ENCODE assay signal across 17 cellular contexts in the genomic region with DNA sequence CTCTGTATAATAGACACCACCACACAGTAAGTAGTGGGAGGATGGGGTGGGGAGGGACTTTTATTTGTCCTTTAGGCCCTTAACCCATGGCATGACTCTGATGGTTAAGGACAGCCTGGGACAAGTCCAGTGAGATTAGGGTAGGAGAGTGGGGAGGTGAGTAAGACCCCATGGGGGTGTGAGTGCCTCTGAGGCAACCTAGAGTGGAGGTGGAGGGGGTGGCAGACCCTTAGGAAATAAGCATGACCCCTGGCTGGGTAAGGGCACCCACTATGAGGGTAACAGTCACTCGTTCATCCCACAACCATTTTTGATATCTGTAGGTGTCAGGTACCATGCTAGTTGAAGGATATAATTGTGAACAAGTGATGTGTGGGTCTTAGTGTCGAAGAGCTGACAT. TPM values are rescaled to one million over a fixed set of nuclear protein-coding genes. Genes with fewer than 3 reads are reported as not detected.
DNase-seq lines count a peak whose midpoint lies in the region; ATAC-seq and TF ChIP-seq lines count a peak whose summit lies in the region.
"Had no signal": no experiment of that assay in that cellular context is flagged by ENCODE, and none has a peak within 500 bp of the region (broad histone marks: within the 10 kb centered on the region; RNA-seq: fewer than 3 reads in every experiment).

No MANE protein-coding gene starts in this region.

- peak overlapping the region; percentile 24 for H3K27ac Mint-ChIP-seq in T-helper 1 cell treated with Interleukin-12 subunit alpha and Interleukin-12 subunit beta and Interleukin-4 antibody, amounts not matched to agents 30 μg/mL and 1 μg/mL, for 36 hours
- H3K27ac Mint-ChIP-seq in dendritic cell treated with granulocyte-macrophage colony-stimulating factor and Interleukin-4, amounts not matched to agents 40 ng/mL and 50 ng/mL, for 4 days: peak overlapping the region; percentile 26

- H3K4me3 Mint-ChIP-seq in T-helper 1 cell treated with Interleukin-12 subunit alpha and Interleukin-12 subunit beta and Interleukin-4 antibody, amounts not matched to agents 30 μg/mL and 1 μg/mL, for 36 hours: no peak overlapping the region
- no peak overlapping the region for H3K4me3 Mint-ChIP-seq in dendritic cell treated with granulocyte-macrophage colony-stimulating factor and Interleukin-4, amounts not matched to agents 40 ng/mL and 50 ng/mL, for 4 days

- peak overlapping the region; percentile 12; the same call in 1 of the 2 replicates for H3K4me3 ChIP-seq in WERI-Rb-1 (ENCODE audit: low read depth, low read length)
- H3K4me3 ChIP-seq: BLaER1, PC-9 had no signal

- TF ChIP-seq POLR2A in GM18505 (IDR thresholded peaks at IDR 0.05; ENCODE audit: borderline replicate concordance, extremely low read depth, insufficient read depth, insufficient read length): no peak

- H3K9me3 ChIP-seq in WERI-Rb-1 (ENCODE audit: severe bottlenecking): no peaks in the 10 kb centered on the region

- H3K27me3 ChIP-seq in WERI-Rb-1 (ENCODE audit: insufficient read depth, low read depth, severe bottlenecking): no peaks in the 10 kb centered on the region
- H3K27me3 ChIP-seq: BLaER1 had no signal

- no peaks in the 10 kb centered on the region for H3K27me3 Mint-ChIP-seq in T-helper 1 cell treated with Interleukin-12 subunit alpha and Interleukin-12 subunit beta and Interleukin-4 antibody, amounts not matched to agents 30 μg/mL and 1 μg/mL, for 36 hours (ENCODE audit: low read depth)
- no peaks in the 10 kb centered on the region for H3K27me3 Mint-ChIP-seq in dendritic cell treated with granulocyte-macrophage colony-stimulating factor and Interleukin-4, amounts not matched to agents 40 ng/mL and 50 ng/mL, for 4 days

- H3K9me3 Mint-ChIP-seq in T-helper 1 cell treated with Interleukin-12 subunit alpha and Interleukin-12 subunit beta and Interleukin-4 antibody, amounts not matched to agents 30 μg/mL and 1 μg/mL, for 36 hours: peaks cover 6% of the 10 kb centered on the region
- no peaks in the 10 kb centered on the region for H3K9me3 Mint-ChIP-seq in dendritic cell treated with granulocyte-macrophage colony-stimulating factor and Interleukin-4, amounts not matched to agents 40 ng/mL and 50 ng/mL, for 4 days

- no peak for TF ChIP-seq CTCF in WERI-Rb-1 (IDR thresholded peaks at IDR 0.05; ENCODE audit: low read depth, low read length)

- no peak for DNase-seq in T-helper 1 cell
- no peak for DNase-seq in WERI-Rb-1
- DNase-seq in sciatic nerve (ENCODE audit: low spot score): no peak
- no peak for DNase-seq in NCI-H1436 (lab: John Stamatoyannopoulos, UW)
- DNase-seq: DMS 273 treated with DMSO at 0.1 percent for 48 hours, MM.1S, NCI-H1930, NCI-H2171, NCI-H446 treated with DMSO at 0.1 percent for 48 hours, NCI-H748 treated with DMSO at 0.1 percent for 48 hours, PC-9 had no signal

- H3K36me3 Mint-ChIP-seq in T-helper 1 cell treated with Interleukin-12 subunit alpha and Interleukin-12 subunit beta and Interleukin-4 antibody, amounts not matched to agents 30 μg/mL and 1 μg/mL, for 36 hours (ENCODE audit: low read depth): no peaks in the 10 kb centered on the region
- H3K36me3 Mint-ChIP-seq in dendritic cell treated with granulocyte-macrophage colony-stimulating factor and Interleukin-4, amounts not matched to agents 40 ng/mL and 50 ng/mL, for 4 days (ENCODE audit: low read depth): no peaks in the 10 kb centered on the region

- intact Hi-C loops in dendritic cell treated with granulocyte-macrophage colony-stimulating factor and Interleukin-4, amounts not matched to agents 40 ng/mL and 50 ng/mL, for 4 days (cut with micrococcal nuclease): loop anchor here (1.0 to 10.0 kb wide), 3 partner anchors 51 to 522 kb away; no protein-coding TSS in a partner anchor
- intact Hi-C loops in sciatic nerve (cut with DNase I): no loop called here

- ATAC-seq in sciatic nerve (peak; percentile 26), HG03280 (IDR thresholded peaks at IDR 0.05; ENCODE audit: unreplicated experiment) (no peak), GM18505 (IDR thresholded peaks at IDR 0.05; ENCODE audit: unreplicated experiment) (no peak)

- H3K27ac ChIP-seq in WERI-Rb-1: peak overlapping the region; percentile 5; the same call in 1 of the 2 replicates
- H3K27ac ChIP-seq: 22Rv1, BLaER1, PC-9 had no signal

- peaks cover 35% of the 10 kb centered on the region for H3K4me1 Mint-ChIP-seq in T-helper 1 cell treated with Interleukin-12 subunit alpha and Interleukin-12 subunit beta and Interleukin-4 antibody, amounts not matched to agents 30 μg/mL and 1 μg/mL, for 36 hours (ENCODE audit: low read depth)
- H3K4me1 Mint-ChIP-seq in dendritic cell treated with granulocyte-macrophage colony-stimulating factor and Interleukin-4, amounts not matched to agents 40 ng/mL and 50 ng/mL, for 4 days (ENCODE audit: low read depth): peaks cover 37% of the 10 kb centered on the region

- H3K36me3 ChIP-seq in WERI-Rb-1: no peaks in the 10 kb centered on the region
- H3K36me3 ChIP-seq: BLaER1 had no signal

RNA-seq across cellular contexts. Expression of a gene that starts 21.0 kb away (rescaled TPM):
- total RNA-seq in sciatic nerve: 17.7 TPM
- total RNA-seq: PC-9 had no signal

RNA-seq across cellular contexts. Expression of a gene that starts 42.4 kb away (rescaled TPM):
- total RNA-seq in sciatic nerve: 38.3 TPM
